In the genomic region with DNA sequence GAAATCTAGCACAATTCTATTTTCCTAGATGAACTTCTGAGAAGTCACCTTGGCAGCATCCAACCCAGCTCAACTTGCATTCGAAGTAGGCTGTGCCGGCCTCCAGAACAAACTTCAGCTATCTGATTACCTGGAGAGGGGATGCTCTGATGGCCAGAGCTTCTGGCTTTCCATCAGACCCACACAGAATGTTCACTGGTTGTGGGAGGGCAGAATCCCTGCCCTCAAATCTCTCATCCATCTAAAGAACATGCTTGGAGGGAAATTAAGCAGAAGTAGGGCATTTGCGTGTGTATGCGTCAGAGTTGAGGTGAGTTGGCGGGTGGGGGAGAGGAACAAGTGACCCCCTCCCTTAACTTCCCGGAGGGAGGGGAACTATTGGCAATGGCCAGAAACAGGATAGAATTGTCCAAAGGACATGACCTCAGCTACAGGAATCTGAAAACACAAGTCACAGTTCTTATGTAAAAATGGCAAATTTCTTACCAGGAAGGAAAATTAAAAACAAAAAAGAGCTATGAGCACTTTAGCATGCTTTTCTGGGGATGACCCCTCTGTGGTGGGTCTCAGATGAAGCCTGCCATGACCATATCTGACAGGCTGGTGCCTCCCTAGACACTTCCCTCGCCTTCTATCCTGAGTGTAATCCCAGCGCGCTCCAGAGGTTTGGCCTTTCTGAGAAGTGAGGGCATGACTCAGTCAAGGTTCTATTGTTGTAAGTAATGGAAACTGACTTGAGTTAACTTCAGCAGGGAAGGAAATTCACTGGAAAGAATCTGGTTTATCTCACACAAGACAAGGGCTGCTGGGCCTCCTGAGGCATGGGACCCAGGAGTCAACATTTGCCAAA, we compare ENCODE assay signal across 15 cellular contexts.
DNase-seq lines count a peak whose midpoint lies in the region; ATAC-seq and TF ChIP-seq lines count a peak whose summit lies in the region.
"Had no signal": no experiment of that assay in that cellular context is flagged by ENCODE, and none has a peak within 500 bp of the region (broad histone marks: within the 10 kb centered on the region; RNA-seq: fewer than 3 reads in every experiment).

No MANE protein-coding gene starts in this region.

- H3K9me3 ChIP-seq in left lung: no peaks in the 10 kb centered on the region
- H3K9me3 ChIP-seq: BLaER1 treated with 17β-estradiol and CSF1 and Interleukin-3, amounts not matched to agents 10 nM and 100 nM; ovary had no signal

- no peaks in the 10 kb centered on the region for H3K36me3 Mint-ChIP-seq in activated CD8-positive, alpha-beta memory T cell treated with anti-CD3 and anti-CD28 coated beads, Interleukin-2, amount 10 ng/mL, durations not matched to agents 7 days and 5 days

- H3K27ac Mint-ChIP-seq in activated CD8-positive, alpha-beta memory T cell treated with anti-CD3 and anti-CD28 coated beads, Interleukin-2, amount 10 ng/mL, durations not matched to agents 7 days and 5 days: no peak overlapping the region

- peak; percentile 12 for DNase-seq in activated CD8-positive, alpha-beta memory T cell treated with anti-CD3 and anti-CD28 coated beads, Interleukin-2, amount 10 ng/mL, durations not matched to agents 7 days and 5 days
- DNase-seq in left lung (no peak), stromal cell of bone marrow (ENCODE audit: low read depth) (peak; percentile 41), NCI-H510A (lab: John Stamatoyannopoulos, UW) (no peak), DMS114 treated with DMSO at 0.1 percent for 48 hours (lab: John Stamatoyannopoulos, UW; ENCODE audit: unreplicated experiment) (no peak)
- DNase-seq: activated CD4-positive, alpha-beta T cell treated with anti-CD3 and anti-CD28 coated beads for 1 hour; brain microvascular endothelial cell; KBM-7; mesendoderm; NCI-H510A treated with DMSO at 0.1 percent for 48 hours; PC-9 had no signal

- H3K4me3 Mint-ChIP-seq in activated CD8-positive, alpha-beta memory T cell treated with anti-CD3 and anti-CD28 coated beads, Interleukin-2, amount 10 ng/mL, durations not matched to agents 7 days and 5 days: no peak overlapping the region

- H3K27me3 ChIP-seq in left lung: no peaks in the 10 kb centered on the region
- H3K27me3 ChIP-seq: BLaER1 treated with 17β-estradiol and CSF1 and Interleukin-3, amounts not matched to agents 10 nM and 100 nM; brain microvascular endothelial cell; ovary had no signal

- no peak overlapping the region for H3K4me3 ChIP-seq in left lung
- H3K4me3 ChIP-seq: BLaER1 treated with 17β-estradiol and CSF1 and Interleukin-3, amounts not matched to agents 10 nM and 100 nM; ovary; PC-9 had no signal

- H3K9me3 Mint-ChIP-seq in activated CD8-positive, alpha-beta memory T cell treated with anti-CD3 and anti-CD28 coated beads, Interleukin-2, amount 10 ng/mL, durations not matched to agents 7 days and 5 days (ENCODE audit: low read depth): no peaks in the 10 kb centered on the region

- no peak for TF ChIP-seq CTCF in left lung (IDR thresholded peaks at IDR 0.05)

- ATAC-seq in activated CD8-positive, alpha-beta memory T cell treated with anti-CD3 and anti-CD28 coated beads, Interleukin-2, amount 10 ng/mL, durations not matched to agents 7 days and 5 days: no peak
- ATAC-seq in esophagus mucosa (peak; percentile 36), left lung (peak; percentile 39), GM19351 (IDR thresholded peaks at IDR 0.05; ENCODE audit: unreplicated experiment) (no peak)

- CTCF ChIA-PET in activated CD8-positive, alpha-beta memory T cell treated with anti-CD3 and anti-CD28 coated beads, Interleukin-2, amount 10 ng/mL, durations not matched to agents 7 days and 5 days (lab: Charles Lee): no interaction called here

- no peaks in the 10 kb centered on the region for H3K36me3 ChIP-seq in left lung
- H3K36me3 ChIP-seq: BLaER1 treated with 17β-estradiol and CSF1 and Interleukin-3, amounts not matched to agents 10 nM and 100 nM; brain microvascular endothelial cell; ovary had no signal

- intact Hi-C loops in left lung (cut with DNase I): no loop called here

- H3K27me3 Mint-ChIP-seq in activated CD8-positive, alpha-beta memory T cell treated with anti-CD3 and anti-CD28 coated beads, Interleukin-2, amount 10 ng/mL, durations not matched to agents 7 days and 5 days: peaks cover 9% of the 10 kb centered on the region

- H3K4me1 Mint-ChIP-seq in activated CD8-positive, alpha-beta memory T cell treated with anti-CD3 and anti-CD28 coated beads, Interleukin-2, amount 10 ng/mL, durations not matched to agents 7 days and 5 days: no peaks in the 10 kb centered on the region

- H3K4me1 ChIP-seq in left lung: no peaks in the 10 kb centered on the region
- H3K4me1 ChIP-seq: BLaER1 treated with 17β-estradiol and CSF1 and Interleukin-3, amounts not matched to agents 10 nM and 100 nM had no signal

- no peak overlapping the region for H3K27ac ChIP-seq in left lung
- H3K27ac ChIP-seq: BLaER1 treated with 17β-estradiol and CSF1 and Interleukin-3, amounts not matched to agents 10 nM and 100 nM; brain microvascular endothelial cell; ovary; PC-9 had no signal

Comparison
In these comparisons a context has a peak if more than half of its experiments do, and no peak if none do; other contexts are left out.
1. ATAC-seq: peak in esophagus mucosa (single experiment) and left lung (single experiment); none in activated CD8-positive, alpha-beta memory T cell treated with anti-CD3 and anti-CD28 coated beads, Interleukin-2, amount 10 ng/mL, durations not matched to agents 7 days and 5 days (single experiment) and GM19351 (single experiment).
2. DNase-seq: peak in activated CD8-positive, alpha-beta memory T cell treated with anti-CD3 and anti-CD28 coated beads, Interleukin-2, amount 10 ng/mL, durations not matched to agents 7 days and 5 days (single experiment) and stromal cell of bone marrow (single experiment); none in left lung (0 of 2), NCI-H510A (single experiment) and DMS114 treated with DMSO at 0.1 percent for 48 hours (single experiment).